ENCODE assay signal across 19 cellular contexts in genomic region chr17:17516315-17516930, GRCh38. TPM values are rescaled to one million over a fixed set of nuclear protein-coding genes. Genes with fewer than 3 reads are reported as not detected.
DNase-seq lines count a peak whose midpoint lies in the region; ATAC-seq, FAIRE-seq and TF ChIP-seq lines count a peak whose summit lies in the region.
"Had no signal": no experiment of that assay in that cellular context is flagged by ENCODE, and none has a peak within 500 bp of the region (broad histone marks: within the 10 kb centered on the region; RNA-seq: fewer than 3 reads in every experiment).

No MANE protein-coding gene starts in this region.

- BruUV-seq in Caco-2 (replicated peaks; lab: Mats Ljungman, UMichigan), result no TSS peak

- no peaks in the 10 kb centered on the region for H3K36me3 ChIP-seq in Caco-2 (ENCODE audit: control insufficient read depth, insufficient read depth, low read length)
- no peaks in the 10 kb centered on the region for H3K36me3 ChIP-seq in astrocyte (ENCODE audit: insufficient read depth, low read length)
- H3K36me3 ChIP-seq: ovary had no signal

- H3K27me3 Mint-ChIP-seq in Caco-2 (ENCODE audit: insufficient read depth, unreplicated experiment), result no peaks in the 10 kb centered on the region
- peaks cover 21% of the 10 kb centered on the region for H3K27me3 Mint-ChIP-seq in astrocyte (ENCODE audit: low read depth, unreplicated experiment)
- no peaks in the 10 kb centered on the region for H3K27me3 Mint-ChIP-seq in nephron progenitor cell (ENCODE audit: low read depth, poor library complexity)
- H3K27me3 Mint-ChIP-seq: activated CD8-positive, alpha-beta memory T cell treated with anti-CD3 and anti-CD28 coated beads, Interleukin-2, amount 10 ng/mL, durations not matched to agents 7 days and 5 days had no signal

- H3K79me2 ChIP-seq in astrocyte (ENCODE audit: insufficient read depth, low read length), result no peaks in the 10 kb centered on the region

- H3K27ac Mint-ChIP-seq in Caco-2 (ENCODE audit: unreplicated experiment) (peak overlapping the region; percentile 55), astrocyte (ENCODE audit: unreplicated experiment) (peak overlapping the region; percentile 42), nephron progenitor cell (peak overlapping the region; percentile 82)
- H3K27ac Mint-ChIP-seq: activated CD8-positive, alpha-beta memory T cell treated with anti-CD3 and anti-CD28 coated beads, Interleukin-2, amount 10 ng/mL, durations not matched to agents 7 days and 5 days had no signal

- H3K9me3 Mint-ChIP-seq in Caco-2 (ENCODE audit: unreplicated experiment) (no peaks in the 10 kb centered on the region), astrocyte (ENCODE audit: unreplicated experiment) (no peaks in the 10 kb centered on the region), nephron progenitor cell (no peaks in the 10 kb centered on the region)

- no peak overlapping the region for H3K4me3 ChIP-seq in Caco-2 (ENCODE audit: low read depth, low read length)
- no peak overlapping the region for H3K4me3 ChIP-seq in astrocyte (ENCODE audit: insufficient read depth, low read depth, low read length)
- H3K4me3 ChIP-seq: ovary, testis had no signal

- intact Hi-C loops in Caco-2 (cut with micrococcal nuclease; ENCODE audit: unreplicated experiment), result no loop called here

- H3K9ac ChIP-seq in astrocyte (ENCODE audit: low read length), result peak overlapping the region; percentile 38

- CTCF ChIA-PET in Caco-2 (lab: Charles Lee), result interaction anchor here (1.2 kb wide), 1 partner anchor 56 kb away, joined by 3 read pairs; no protein-coding TSS in a partner anchor

- H3K4me2 ChIP-seq in astrocyte (ENCODE audit: low read length), result peak overlapping the region; percentile 43

- no peaks in the 10 kb centered on the region for H3K36me3 Mint-ChIP-seq in Caco-2 (ENCODE audit: insufficient read depth, unreplicated experiment)
- H3K36me3 Mint-ChIP-seq in astrocyte (ENCODE audit: low read depth, unreplicated experiment), result peaks cover 3% of the 10 kb centered on the region
- H3K36me3 Mint-ChIP-seq in nephron progenitor cell (ENCODE audit: low read depth), result no peaks in the 10 kb centered on the region
- H3K36me3 Mint-ChIP-seq: activated CD8-positive, alpha-beta memory T cell treated with anti-CD3 and anti-CD28 coated beads, Interleukin-2, amount 10 ng/mL, durations not matched to agents 7 days and 5 days had no signal

- H3K4me1 Mint-ChIP-seq in Caco-2 (ENCODE audit: low read depth, unreplicated experiment) (no peaks in the 10 kb centered on the region), astrocyte (ENCODE audit: low read depth, unreplicated experiment) (peaks cover 21% of the 10 kb centered on the region), nephron progenitor cell (peaks cover 54% of the 10 kb centered on the region)
- H3K4me1 Mint-ChIP-seq: activated CD8-positive, alpha-beta memory T cell treated with anti-CD3 and anti-CD28 coated beads, Interleukin-2, amount 10 ng/mL, durations not matched to agents 7 days and 5 days had no signal

- no peak for FAIRE-seq in astrocyte (lab: Jason Lieb, UNC)
- no peak for FAIRE-seq in D721Med (lab: Jason Lieb, UNC)
- FAIRE-seq: H54, keratinocyte had no signal

- peak overlapping the region; percentile 76 for H3K27ac ChIP-seq in astrocyte (ENCODE audit: low read depth, low read length)
- H3K27ac ChIP-seq: ovary, testis had no signal

- no peak for DNase-seq in Caco-2
- DNase-seq in NCI-H2171 (lab: John Stamatoyannopoulos, UW), result peak; percentile 29
- no peak for DNase-seq in astrocyte (ENCODE audit: low read depth)
- no peak for DNase-seq in nephron progenitor cell
- DNase-seq in NCI-H2107 (lab: John Stamatoyannopoulos, UW), result no peak
- no peak for DNase-seq in D721Med (ENCODE audit: insufficient read length, low spot score)
- no peak for DNase-seq in activated CD4-positive, CD25-positive, alpha-beta regulatory T cell (lab: John Stamatoyannopoulos, UW)
- DNase-seq: activated CD4-positive, alpha-beta T cell treated with anti-CD3 and anti-CD28 coated beads for 1 hour; activated CD8-positive, alpha-beta memory T cell treated with anti-CD3 and anti-CD28 coated beads, Interleukin-2, amount 10 ng/mL, durations not matched to agents 7 days and 5 days; amniotic stem cell; cerebellar nuclear complex; KBM-7; MV-4-11; ovary; stimulated activated CD4-positive, alpha-beta T cell treated with anti-CD3 and anti-CD28 coated beads, Interleukin-4, amount 100 ng/mL, for 1 hour; testis had no signal

- H3K27me3 ChIP-seq in Caco-2 (replicated peaks; ENCODE audit: control insufficient read depth, insufficient read depth, low read length) (no peaks in the 10 kb centered on the region), astrocyte (ENCODE audit: insufficient read depth, low read length) (no peaks in the 10 kb centered on the region)
- H3K27me3 ChIP-seq: ovary, testis had no signal

- TF ChIP-seq CTCF in Caco-2 (IDR thresholded peaks at IDR 0.05; ENCODE audit: insufficient read depth in 1 of 2, low read depth in 1 of 2, low read length in 1 of 2, severe bottlenecking in 1 of 2, unreplicated experiment in 1 of 2) (no peak), astrocyte (IDR thresholded peaks at IDR 0.05; ENCODE audit: insufficient read depth, low read depth, low read length) (no peak), nephron progenitor cell (IDR thresholded peaks at IDR 0.05) (no peak), D721Med (IDR thresholded peaks at IDR 0.05; ENCODE audit: insufficient read depth, missing control alignments) (no peak)

- POLR2A ChIA-PET in Caco-2 (lab: Charles Lee), result no interaction called here

- ATAC-seq in HG02798 (IDR thresholded peaks at IDR 0.05; ENCODE audit: poor library complexity, unreplicated experiment), result no peak
- ATAC-seq: activated CD8-positive, alpha-beta memory T cell treated with anti-CD3 and anti-CD28 coated beads, Interleukin-2, amount 10 ng/mL, durations not matched to agents 7 days and 5 days had no signal

- H4K20me1 ChIP-seq in astrocyte (ENCODE audit: insufficient read depth, low read length), result peaks cover 50% of the 10 kb centered on the region

- H3K4me1 ChIP-seq in Caco-2 (no peaks in the 10 kb centered on the region), astrocyte (ENCODE audit: insufficient read depth, low read length) (peaks cover 29% of the 10 kb centered on the region)

- H3K9me3 ChIP-seq in Caco-2, result no peaks in the 10 kb centered on the region
- no peaks in the 10 kb centered on the region for H3K9me3 ChIP-seq in astrocyte (ENCODE audit: insufficient read depth, low read depth, low read length)
- H3K9me3 ChIP-seq: ovary, testis had no signal

- no peak overlapping the region for H3K4me3 Mint-ChIP-seq in Caco-2 (ENCODE audit: unreplicated experiment)
- no peak overlapping the region for H3K4me3 Mint-ChIP-seq in astrocyte (ENCODE audit: unreplicated experiment)
- H3K4me3 Mint-ChIP-seq in nephron progenitor cell, result peak overlapping the region; percentile 17
- H3K4me3 Mint-ChIP-seq: activated CD8-positive, alpha-beta memory T cell treated with anti-CD3 and anti-CD28 coated beads, Interleukin-2, amount 10 ng/mL, durations not matched to agents 7 days and 5 days had no signal

- H2AFZ ChIP-seq in astrocyte (ENCODE audit: low read depth, low read length), result no peak overlapping the region

RNA-seq across cellular contexts. Expression of gene RASD1, which starts 20.2 kb away (rescaled TPM):
- total RNA-seq in Caco-2 (2022) (11.0 and 14.8 TPM in 2 replicates), astrocyte (0.48 and 0.77 TPM in 2 replicates)

RNA-seq across cellular contexts. Expression of gene MED9, which starts 39.6 kb away (rescaled TPM):
- total RNA-seq in Caco-2 (2022) (24.9 and 26.6 TPM in 2 replicates), astrocyte (7.7 and 9.4 TPM in 2 replicates)
